Comparison of ENCODE assay signal across 1 cellular context in genomic region chr4:151324124-151324448, GRCh38.
TF ChIP-seq lines count a peak whose summit lies in the region.

No MANE protein-coding gene starts in this region.

TF ChIP-seq in IMR-90, 13 proteins besides CTCF, POLR2A, EP300 and RAD21:
- TF ChIP-seq ELK1 (IDR thresholded peaks at IDR 0.05; ENCODE audit: borderline replicate concordance, low read depth, low read length) (no peak), MAZ (IDR thresholded peaks at IDR 0.05; ENCODE audit: borderline replicate concordance, low read depth, low read length) (no peak), CEBPB (IDR thresholded peaks at IDR 0.05; ENCODE audit: low read depth, low read length) (no peak), MAFK (IDR thresholded peaks at IDR 0.05; ENCODE audit: low read depth, low read length) (no peak), FOS (IDR thresholded peaks at IDR 0.05; ENCODE audit: low read depth, low read length) (no peak), RFX5 (IDR thresholded peaks at IDR 0.05; ENCODE audit: low read depth, low read length) (no peak), MXI1 (IDR thresholded peaks at IDR 0.05; ENCODE audit: borderline replicate concordance, low read depth, low read length) (no peak), BHLHE40 (IDR thresholded peaks at IDR 0.05; ENCODE audit: low read depth, low read length) (no peak), RCOR1 (IDR thresholded peaks at IDR 0.05; ENCODE audit: insufficient replicate concordance, low read length) (no peak), CHD1 (IDR thresholded peaks at IDR 0.05; ENCODE audit: low read depth, low read length) (no peak), NFE2L2 (IDR thresholded peaks at IDR 0.05; ENCODE audit: low read depth, low read length) (no peak), USF2 (IDR thresholded peaks at IDR 0.05; ENCODE audit: low read depth, low read length) (no peak), SMC3 (IDR thresholded peaks at IDR 0.05; ENCODE audit: low read depth, low read length) (no peak)
